In genomic region chr4:5497489-5497888, GRCh38 we compare ENCODE assay signal across 8 cellular contexts.
"Had no signal": no experiment of that assay in that cellular context is flagged by ENCODE, and none has a peak within 500 bp of the region (broad histone marks: within the 10 kb centered on the region; RNA-seq: fewer than 3 reads in every experiment).

No MANE protein-coding gene starts in this region.

- H3K4me2 ChIP-seq: GM23338 had no signal

- ATAC-seq: GM23338, K562 had no signal

- FAIRE-seq: H1, H54, HTR-8/SVneo, K562 had no signal

- H3K4me3 ChIP-seq: GM23338, K562 had no signal

- DNase-seq: H9, HCEC 1CT, IMR-90 had no signal

- H2AFZ ChIP-seq: GM23338 had no signal
